8 cellular contexts compared by ENCODE assay signal in genomic region chr11:65315204-65315865, GRCh38. TPM values are rescaled to one million over a fixed set of nuclear protein-coding genes. Genes with fewer than 3 reads are reported as not detected.
A peak's percentile ranks its signal among the peaks of the same experiment; 100 is the strongest.
DNase-seq lines count a peak whose midpoint lies in the region; ATAC-seq and TF ChIP-seq lines count a peak whose summit lies in the region.

No MANE protein-coding gene starts in this region.

- H3K4me1 ChIP-seq in osteoblast (ENCODE audit: insufficient read depth, low read length), result peaks cover 39% of the 10 kb centered on the region
- peaks cover 8% of the 10 kb centered on the region for H3K4me1 ChIP-seq in thymus (ENCODE audit: control insufficient read depth, insufficient read depth, low read length)

- H3K27me3 Mint-ChIP-seq in glutamatergic neuron (ENCODE audit: unreplicated experiment), result peaks cover 12% of the 10 kb centered on the region

- peak overlapping the region; percentile 96 for H3K4me3 Mint-ChIP-seq in glutamatergic neuron (ENCODE audit: unreplicated experiment)

- no peak overlapping the region for H3K27ac Mint-ChIP-seq in activated naive CD4-positive, alpha-beta T cell treated with anti-CD3 and anti-CD28 coated beads, Interleukin-2, amount 50 U/mL, for 72 hours
- H3K27ac Mint-ChIP-seq in glutamatergic neuron (ENCODE audit: unreplicated experiment), result peak overlapping the region; percentile 70

- H3K27me3 ChIP-seq in osteoblast (ENCODE audit: insufficient read depth, low read length) (no peaks in the 10 kb centered on the region), thymus (ENCODE audit: control insufficient read depth, insufficient read depth) (peaks cover 10% of the 10 kb centered on the region)

- H3K79me2 ChIP-seq in osteoblast (ENCODE audit: insufficient read depth, low read length), result peaks cover 43% of the 10 kb centered on the region

- H3K36me3 Mint-ChIP-seq in activated naive CD4-positive, alpha-beta T cell treated with anti-CD3 and anti-CD28 coated beads, Interleukin-2, amount 50 U/mL, for 72 hours, result no peaks in the 10 kb centered on the region
- H3K36me3 Mint-ChIP-seq in glutamatergic neuron (ENCODE audit: unreplicated experiment), result no peaks in the 10 kb centered on the region

- H3K4me3 ChIP-seq in osteoblast (ENCODE audit: insufficient read depth, low read length), result peak overlapping the region; percentile 97
- H3K4me3 ChIP-seq in thymus (ENCODE audit: low read length), result peak overlapping the region; percentile 81

- no peak overlapping the region for H2AFZ ChIP-seq in osteoblast (ENCODE audit: low read length)

- H3K27ac ChIP-seq in osteoblast (ENCODE audit: low read depth, low read length) (peak overlapping the region; percentile 98), thymus (ENCODE audit: low read depth) (peak overlapping the region; percentile 2)

- no peaks in the 10 kb centered on the region for H3K9me3 ChIP-seq in osteoblast (ENCODE audit: low read depth, low read length)
- H3K9me3 ChIP-seq in thymus (ENCODE audit: control insufficient read depth), result no peaks in the 10 kb centered on the region

- H3K36me3 ChIP-seq in osteoblast (ENCODE audit: insufficient read depth, low read length) (peaks cover 3% of the 10 kb centered on the region), thymus (ENCODE audit: control insufficient read depth, insufficient read depth) (no peaks in the 10 kb centered on the region)

- ATAC-seq in activated naive CD4-positive, alpha-beta T cell treated with anti-CD3 and anti-CD28 coated beads, Interleukin-2, amount 50 U/mL, for 72 hours, result peak; percentile 71 to 79

- peak overlapping the region; percentile 92 for H3K4me2 ChIP-seq in osteoblast (ENCODE audit: insufficient read depth, low read length)

- H3K4me1 Mint-ChIP-seq in glutamatergic neuron (ENCODE audit: low read depth, unreplicated experiment), result peaks cover 19% of the 10 kb centered on the region

- H4K20me1 ChIP-seq in osteoblast (ENCODE audit: insufficient read depth, low read length), result peaks cover 24% of the 10 kb centered on the region

- TF ChIP-seq CTCF in glutamatergic neuron (IDR thresholded peaks at IDR 0.05; ENCODE audit: partially characterized antibody, unreplicated experiment) (peak; percentile 97), osteoblast (IDR thresholded peaks at IDR 0.05; ENCODE audit: extremely low read depth, low read depth, low read length) (peak; percentile 74)

- no peaks in the 10 kb centered on the region for H3K9me3 Mint-ChIP-seq in activated naive CD4-positive, alpha-beta T cell treated with anti-CD3 and anti-CD28 coated beads, Interleukin-2, amount 50 U/mL, for 72 hours
- H3K9me3 Mint-ChIP-seq in glutamatergic neuron (ENCODE audit: unreplicated experiment), result peaks cover 2% of the 10 kb centered on the region

- under 1% methylated on average over 59 of the region's 59 CpGs for WGBS in thymus

- peak; percentile 45 for DNase-seq in SIG-M5 treated with dmso at 0.1 percent for 504 hours (lab: John Stamatoyannopoulos, UW; ENCODE audit: unreplicated experiment)
- DNase-seq in SIG-M5 (lab: John Stamatoyannopoulos, UW), result no peak
- peak; percentile 67 for DNase-seq in M059J (ENCODE audit: low read depth)
- peak; percentile 57 for DNase-seq in SKM-1 treated with dmso at 0.1 percent for 144 hours (lab: John Stamatoyannopoulos, UW; ENCODE audit: unreplicated experiment)
- peak; percentile 82 to 91 for DNase-seq in activated naive CD4-positive, alpha-beta T cell treated with anti-CD3 and anti-CD28 coated beads, Interleukin-2, amount 50 U/mL, for 72 hours (ENCODE audit: low spot score in 2 of 2)
- DNase-seq in glutamatergic neuron, result peak; percentile 96
- peak; percentile 92 for DNase-seq in osteoblast (ENCODE audit: insufficient read length, low spot score, missing footprints)

RNA-seq across cellular contexts. Expression of gene CDC42EP2, which starts 0.7 kb away (rescaled TPM):
- 0.07 and 1.6 TPM in 2 replicates for total RNA-seq in M059J (2014; rRNA removed; shearing (Covaris generic))
- total RNA-seq in activated naive CD4-positive, alpha-beta T cell treated with anti-CD3 and anti-CD28 coated beads, Interleukin-2, amount 50 U/mL, for 72 hours, result 1 to 10 TPM; 3.5 to 3.9 TPM
- total RNA-seq in glutamatergic neuron (ENCODE audit: unreplicated experiment) (23.5 TPM), osteoblast (15.0 and 15.6 TPM in 2 replicates)
- polyA plus RNA-seq in thymus, result 3.2 TPM

RNA-seq across cellular contexts. Expression of gene DPF2, which starts 18.3 kb away (rescaled TPM):
- total RNA-seq in M059J (2014; rRNA removed; shearing (Covaris generic)), result 31.5 and 43.5 TPM in 2 replicates
- 10 to 100 TPM; 75.3 to 79.4 TPM for total RNA-seq in activated naive CD4-positive, alpha-beta T cell treated with anti-CD3 and anti-CD28 coated beads, Interleukin-2, amount 50 U/mL, for 72 hours
- total RNA-seq in glutamatergic neuron (ENCODE audit: unreplicated experiment) (121 TPM), osteoblast (44.2 and 48.1 TPM in 2 replicates)
- polyA plus RNA-seq in thymus, result 30.8 TPM

RNA-seq across cellular contexts. Expression of gene TIGD3, which starts 39.2 kb away (rescaled TPM):
- 1.7 TPM in 1 of 2 replicates, not detected in the other for total RNA-seq in M059J (2014; rRNA removed; shearing (Covaris generic))
- total RNA-seq in activated naive CD4-positive, alpha-beta T cell treated with anti-CD3 and anti-CD28 coated beads, Interleukin-2, amount 50 U/mL, for 72 hours, result 1 to 10 TPM in 1 of 2 donors, under 1 TPM in 1; 0.76 to 4.0 TPM
- total RNA-seq in glutamatergic neuron (ENCODE audit: unreplicated experiment), result 3.8 TPM
- total RNA-seq in osteoblast, result not detected in 2 replicates
- polyA plus RNA-seq in thymus, result 1.9 TPM

RNA-seq across cellular contexts. Expression of gene POLA2, which starts 53.6 kb away (rescaled TPM):
- 47.8 and 62.9 TPM in 2 replicates for total RNA-seq in M059J (2014; rRNA removed; shearing (Covaris generic))
- 10 to 100 TPM; 66.8 to 69.9 TPM for total RNA-seq in activated naive CD4-positive, alpha-beta T cell treated with anti-CD3 and anti-CD28 coated beads, Interleukin-2, amount 50 U/mL, for 72 hours
- total RNA-seq in glutamatergic neuron (ENCODE audit: unreplicated experiment) (8.6 TPM), osteoblast (4.3 and 6.2 TPM in 2 replicates)
- polyA plus RNA-seq in thymus, result 7.3 TPM
